1 cellular context compared by ENCODE assay signal in genomic region chr11:65572356-65573043, GRCh38.
TF ChIP-seq lines count a peak whose summit lies in the region.

FAM89B (plus strand) TSS chr11:65572538; CDS start chr11:65572670, 132 bp downstream.

TF ChIP-seq in K562, 482 proteins besides CTCF, POLR2A, EP300 and RAD21 (continued from another document):
- no peak for TF ChIP-seq CEBPZ (IDR thresholded peaks at IDR 0.05; ENCODE audit: borderline replicate concordance, low read depth, low read length)
- peak; percentile 59 for TF ChIP-seq RBFOX2 (IDR thresholded peaks at IDR 0.05; ENCODE audit: low read depth, low read length)
- TF ChIP-seq GTF2E2 (tag; IDR thresholded peaks at IDR 0.05) = no peak
- TF ChIP-seq RB1 (IDR thresholded peaks at IDR 0.05; ENCODE audit: low read depth) = peak; percentile 74; the same call in 1 of the 2 replicates
- TF ChIP-seq MAZ (CRISPR knock-in tag; conservative IDR thresholded peaks at IDR 0.05 in 1 of 2, IDR thresholded peaks at IDR 0.05 in 1 of 2) = peak; percentile 54 to 62; a peak in 3 of 4 replicates
- 0 out of 2 replicates have a peak, but pooled peaks have one; percentile 32 for TF ChIP-seq CHD2 (IDR thresholded peaks at IDR 0.05; ENCODE audit: low read depth, low read length)
- peak; percentile 42; the same call in 1 of the 2 replicates for TF ChIP-seq ZFX (CRISPR knock-in tag; IDR thresholded peaks at IDR 0.05)
- TF ChIP-seq EGR1 (conservative IDR thresholded peaks at IDR 0.05) = peak; percentile 51
- TF ChIP-seq CTBP1 (IDR thresholded peaks at IDR 0.05; ENCODE audit: borderline replicate concordance) = peak; percentile 14; the same call in 1 of the 2 replicates
- TF ChIP-seq NFIC (IDR thresholded peaks at IDR 0.05) = peak; percentile 39; the same call in 1 of the 2 replicates
- TF ChIP-seq TOE1 (IDR thresholded peaks at IDR 0.05; ENCODE audit: borderline replicate concordance) = peak; percentile 86
- no peak for TF ChIP-seq TOE1 (CRISPR knock-in tag; IDR thresholded peaks at IDR 0.05; ENCODE audit: borderline replicate concordance, low read depth)
- no peak for TF ChIP-seq FUS (optimal IDR thresholded peaks at IDR 0.05; ENCODE audit: low read depth, low read length)
- TF ChIP-seq ZNF41 (CRISPR knock-in tag; conservative IDR thresholded peaks at IDR 0.05) = no peak
